In the genomic region with DNA sequence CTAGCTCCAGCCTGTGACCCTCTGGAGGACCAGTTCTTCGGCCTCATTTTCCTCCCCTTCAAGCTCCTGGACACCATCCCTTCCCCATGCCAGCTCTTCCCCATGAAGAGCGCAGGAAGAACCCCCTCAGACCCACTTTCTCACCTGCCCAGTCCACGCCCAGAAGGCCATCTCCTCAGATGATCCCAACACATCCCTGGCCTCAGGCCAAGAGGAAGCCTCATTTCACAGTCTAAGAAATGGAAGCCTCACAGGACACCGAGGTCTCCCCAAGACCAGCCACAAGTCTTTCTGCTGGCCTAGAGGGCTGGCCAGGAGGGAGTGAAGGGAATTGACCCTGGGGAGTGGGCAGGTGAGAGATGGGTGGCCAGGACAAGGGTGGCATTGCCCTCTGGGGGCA, we compare ENCODE assay signal across 31 cellular contexts. TPM values are rescaled to one million over a fixed set of nuclear protein-coding genes. Genes with fewer than 3 reads are reported as not detected.
DNase-seq lines count a peak whose midpoint lies in the region; ATAC-seq and TF ChIP-seq lines count a peak whose summit lies in the region.
"Had no signal": no experiment of that assay in that cellular context is flagged by ENCODE, and none has a peak within 500 bp of the region (broad histone marks: within the 10 kb centered on the region; RNA-seq: fewer than 3 reads in every experiment).

No MANE protein-coding gene starts in this region.

- H2AFZ ChIP-seq in osteoblast (ENCODE audit: low read length) (no peak overlapping the region), PC-3 (ENCODE audit: low read length) (no peak overlapping the region)

- no peaks in the 10 kb centered on the region for H3K27me3 Mint-ChIP-seq in activated T-cell treated with anti-CD3 and anti-CD28 coated beads, Interleukin-2, amount 50 U/mL, for 72 hours (ENCODE audit: low read depth)
- H3K27me3 Mint-ChIP-seq in T-cell: no peaks in the 10 kb centered on the region
- no peaks in the 10 kb centered on the region for H3K27me3 Mint-ChIP-seq in activated naive CD8-positive, alpha-beta T cell treated with anti-CD3 and anti-CD28 coated beads, Interleukin-2, amount 50 U/mL, for 24 hours
- H3K27me3 Mint-ChIP-seq: type B pancreatic cell had no signal

- POLR2A ChIA-PET in T-cell (lab: Charles Lee): no interaction called here
- POLR2A ChIA-PET in PC-3 (lab: Charles Lee; ENCODE audit: unreplicated experiment): interaction anchor here (0.6 kb wide), 2 partner anchors 21 to 26 kb away, joined by 3 read pairs; no protein-coding TSS in a partner anchor

- H3K27me3 ChIP-seq in osteoblast (ENCODE audit: insufficient read depth, low read length) (peaks cover 36% of the 10 kb centered on the region), PC-3 (ENCODE audit: low read length) (no peaks in the 10 kb centered on the region)
- H3K27me3 ChIP-seq: esophagus squamous epithelium, foreskin keratinocyte had no signal

- peaks cover 2 to 5% of the 10 kb centered on the region in 2 donors for H3K36me3 Mint-ChIP-seq in activated T-cell treated with anti-CD3 and anti-CD28 coated beads, Interleukin-2, amount 50 U/mL, for 72 hours (ENCODE audit: insufficient read depth in 2 of 2)
- H3K36me3 Mint-ChIP-seq in T-cell: peaks cover 7% of the 10 kb centered on the region
- H3K36me3 Mint-ChIP-seq in activated naive CD8-positive, alpha-beta T cell treated with anti-CD3 and anti-CD28 coated beads, Interleukin-2, amount 50 U/mL, for 24 hours (ENCODE audit: low read depth): peaks cover 8% of the 10 kb centered on the region
- H3K36me3 Mint-ChIP-seq: brain, type B pancreatic cell had no signal

- no peaks in the 10 kb centered on the region for H3K9me2 ChIP-seq in PC-3 (replicated peaks; ENCODE audit: low read length)

- CTCF ChIA-PET in T-cell (lab: Charles Lee) (interaction anchor here in 1 of 2 donors (0.6 kb wide), 1 partner anchor 120 kb away, joined by 6 read pairs; no protein-coding TSS in a partner anchor), PC-3 (lab: Charles Lee) (interaction anchor here (0.6 kb wide), 1 partner anchor 9 kb away, joined by 3 read pairs; no protein-coding TSS in a partner anchor)

- no peak overlapping the region for H3K4me3 Mint-ChIP-seq in activated T-cell treated with anti-CD3 and anti-CD28 coated beads, Interleukin-2, amount 50 U/mL, for 72 hours
- no peak overlapping the region for H3K4me3 Mint-ChIP-seq in T-cell
- H3K4me3 Mint-ChIP-seq in activated naive CD8-positive, alpha-beta T cell treated with anti-CD3 and anti-CD28 coated beads, Interleukin-2, amount 50 U/mL, for 24 hours: no peak overlapping the region
- H3K4me3 Mint-ChIP-seq: brain, type B pancreatic cell, WTC11 had no signal

- DNase-seq in activated T-cell treated with anti-CD3 and anti-CD28 coated beads, Interleukin-2, amount 50 U/mL, for 72 hours: no peak
- no peak for DNase-seq in activated T-cell treated with anti-CD3 and anti-CD28 coated beads for 4 hours
- no peak for DNase-seq in T-cell
- DNase-seq in activated naive CD8-positive, alpha-beta T cell treated with anti-CD3 and anti-CD28 coated beads, Interleukin-2, amount 50 U/mL, for 24 hours: no peak
- DNase-seq in osteoblast (ENCODE audit: insufficient read length, low spot score, missing footprints): peak; percentile 62
- no peak for DNase-seq in SW 1271 (lab: John Stamatoyannopoulos, UW)
- no peak for DNase-seq in PC-3
- DNase-seq: ACHN; activated CD4-positive, alpha-beta T cell treated with anti-CD3 and anti-CD28 coated beads, Interleukin-2, amount 50 U/mL, for 48 hours; activated gamma-delta T cell treated with Interleukin-2 at 50 U/mL for 16 hours; Calu3; DMS79; esophagus squamous epithelium; foreskin keratinocyte; HCEC 1CT; head of caudate nucleus; NCI-H146; NCI-H2107; NCI-H345; NCI-H69; occipital lobe; Right ventricle myocardium superior; stimulated activated CD4-positive, alpha-beta T cell treated with anti-CD3 and anti-CD28 coated beads, Interleukin-4, amount 100 ng/mL, for 24 hours had no signal

- no peak for ATAC-seq in activated T-cell treated with anti-CD3 and anti-CD28 coated beads, Interleukin-2, amount 50 U/mL, for 72 hours (replicated peaks in 1 of 2)
- ATAC-seq in T-cell (replicated peaks in 1 of 4) (no peak), GM21737 (IDR thresholded peaks at IDR 0.05; ENCODE audit: unreplicated experiment) (no peak), PC-3 (no peak)
- ATAC-seq in activated naive CD8-positive, alpha-beta T cell treated with anti-CD3 and anti-CD28 coated beads, Interleukin-2, amount 50 U/mL, for 24 hours: no peak
- ATAC-seq: foreskin keratinocyte, Panc1, WTC11 had no signal

- no peak overlapping the region for H3K9ac ChIP-seq in PC-3 (ENCODE audit: low read length)

- peaks cover 61% of the 10 kb centered on the region for H3K4me1 Mint-ChIP-seq in activated T-cell treated with anti-CD3 and anti-CD28 coated beads, Interleukin-2, amount 50 U/mL, for 72 hours (ENCODE audit: low read depth)
- peaks cover 53 to 78% (median 75%) of the 10 kb centered on the region in 3 donors for H3K4me1 Mint-ChIP-seq in T-cell
- H3K4me1 Mint-ChIP-seq in activated naive CD8-positive, alpha-beta T cell treated with anti-CD3 and anti-CD28 coated beads, Interleukin-2, amount 50 U/mL, for 24 hours: peaks cover 76% of the 10 kb centered on the region
- H3K4me1 Mint-ChIP-seq: brain had no signal

- H3K36me3 ChIP-seq in osteoblast (ENCODE audit: insufficient read depth, low read length): no peaks in the 10 kb centered on the region
- H3K36me3 ChIP-seq in PC-3 (ENCODE audit: low read depth, low read length): 0 out of 2 replicates have a peak, but pooled peaks cover 4% of the 10 kb centered on the region

- H3K27ac ChIP-seq in osteoblast (ENCODE audit: low read depth, low read length) (no peak overlapping the region), PC-3 (ENCODE audit: low read length) (no peak overlapping the region)
- H3K27ac ChIP-seq: esophagus squamous epithelium, foreskin keratinocyte had no signal

- H3K79me2 ChIP-seq in osteoblast (ENCODE audit: insufficient read depth, low read length) (no peaks in the 10 kb centered on the region), PC-3 (ENCODE audit: low read length) (peaks cover 4% of the 10 kb centered on the region)

- peak overlapping the region; percentile 68 for H3K27ac Mint-ChIP-seq in activated T-cell treated with anti-CD3 and anti-CD28 coated beads, Interleukin-2, amount 50 U/mL, for 72 hours
- H3K27ac Mint-ChIP-seq in T-cell: peak overlapping the region; percentile 82 to 85
- peak overlapping the region; percentile 33 for H3K27ac Mint-ChIP-seq in activated naive CD8-positive, alpha-beta T cell treated with anti-CD3 and anti-CD28 coated beads, Interleukin-2, amount 50 U/mL, for 24 hours
- H3K27ac Mint-ChIP-seq: brain, type B pancreatic cell, WTC11 had no signal

- H3F3A ChIP-seq in PC-3 (ENCODE audit: low read length, unreplicated experiment): no peaks in the 10 kb centered on the region

- H3K4me3 ChIP-seq in osteoblast (ENCODE audit: insufficient read depth, low read length): no peak overlapping the region
- H3K4me3 ChIP-seq in PC-3 (ENCODE audit: low read length): no peak overlapping the region
- H3K4me3 ChIP-seq: esophagus squamous epithelium had no signal

- no peak overlapping the region for H3K4me2 ChIP-seq in osteoblast (ENCODE audit: insufficient read depth, low read length)
- H3K4me2 ChIP-seq in PC-3 (ENCODE audit: low read length): no peak overlapping the region

- TF ChIP-seq CTCF in osteoblast (IDR thresholded peaks at IDR 0.05; ENCODE audit: extremely low read depth, low read depth, low read length) (no peak), PC-3 (conservative IDR thresholded peaks at IDR 0.05; ENCODE audit: low read depth, low read length) (no peak)

- H4K20me1 ChIP-seq in osteoblast (ENCODE audit: insufficient read depth, low read length) (no peaks in the 10 kb centered on the region), PC-3 (ENCODE audit: low read length) (no peaks in the 10 kb centered on the region)

- BruUV-seq in PC-3 (replicated peaks; lab: Mats Ljungman, UMichigan): no TSS peak

- no peaks in the 10 kb centered on the region for H3K9me3 Mint-ChIP-seq in activated T-cell treated with anti-CD3 and anti-CD28 coated beads, Interleukin-2, amount 50 U/mL, for 72 hours
- H3K9me3 Mint-ChIP-seq in T-cell: no peaks in the 10 kb centered on the region
- no peaks in the 10 kb centered on the region for H3K9me3 Mint-ChIP-seq in activated naive CD8-positive, alpha-beta T cell treated with anti-CD3 and anti-CD28 coated beads, Interleukin-2, amount 50 U/mL, for 24 hours
- H3K9me3 Mint-ChIP-seq: type B pancreatic cell, WTC11 had no signal

- no peaks in the 10 kb centered on the region for H3K4me1 ChIP-seq in osteoblast (ENCODE audit: insufficient read depth, low read length)
- H3K4me1 ChIP-seq in PC-3 (ENCODE audit: insufficient read depth, low read length): peaks cover 27% of the 10 kb centered on the region
- H3K4me1 ChIP-seq: foreskin keratinocyte had no signal

- intact Hi-C loops in PC-3 (cut with micrococcal nuclease): no loop called here

- H3K9me3 ChIP-seq in osteoblast (ENCODE audit: low read depth, low read length) (no peaks in the 10 kb centered on the region), PC-3 (ENCODE audit: low read length) (no peaks in the 10 kb centered on the region)
- H3K9me3 ChIP-seq: esophagus squamous epithelium had no signal

RNA-seq across cellular contexts. Expression of gene SPATA32, which starts 8.0 kb away (rescaled TPM):
- total RNA-seq in activated T-cell treated with anti-CD3 and anti-CD28 coated beads, Interleukin-2, amount 50 U/mL, for 72 hours: 1 to 10 TPM; 1.4 to 1.7 TPM
- under 1 TPM in 4 of 5 donors, not detected in 1; 0.37 to 0.55 (median 0.42) TPM for total RNA-seq in T-cell
- not detected in 2 replicates for total RNA-seq in osteoblast
- total RNA-seq in PC-3 (2014; rRNA removed): not detected in 2 replicates
- total RNA-seq: esophagus squamous epithelium, foreskin keratinocyte, liver, myocyte, occipital lobe, pulmonary artery endothelial cell, Right ventricle myocardium superior had no signal

RNA-seq across cellular contexts. Expression of gene FMNL1, which starts 32.2 kb away (rescaled TPM):
- 100 to 1,000 TPM; 559 to 689 TPM for total RNA-seq in activated T-cell treated with anti-CD3 and anti-CD28 coated beads, Interleukin-2, amount 50 U/mL, for 72 hours
- total RNA-seq in T-cell: 100 to 1,000 TPM; 362 to 473 (median 457) TPM
- 2.7 and 3.6 TPM in 2 replicates for total RNA-seq in osteoblast
- total RNA-seq in PC-3 (2014; rRNA removed): 8.2 and 14.2 TPM in 2 replicates

Comparison
In these comparisons a context has a peak if more than half of its experiments do, and no peak if none do; other contexts are left out.
1. H3K27ac Mint-ChIP-seq: peak in every context shown above with its lines; median percentile 84 in T-cell; 68 in activated T-cell treated with anti-CD3 and anti-CD28 coated beads, Interleukin-2, amount 50 U/mL, for 72 hours; 33 in activated naive CD8-positive, alpha-beta T cell treated with anti-CD3 and anti-CD28 coated beads, Interleukin-2, amount 50 U/mL, for 24 hours.
2. RNA of gene FMNL1, which starts 32.2 kb away (total RNA-seq): 559 to 689 TPM in activated T-cell treated with anti-CD3 and anti-CD28 coated beads, Interleukin-2, amount 50 U/mL, for 72 hours and 362 to 473 TPM in T-cell; 8.2 to 14.2 TPM in PC-3 and 2.7 to 3.6 TPM in osteoblast; every median in the first group is over 10 times any median in the second.